19 cellular contexts compared by ENCODE assay signal in the genomic region with DNA sequence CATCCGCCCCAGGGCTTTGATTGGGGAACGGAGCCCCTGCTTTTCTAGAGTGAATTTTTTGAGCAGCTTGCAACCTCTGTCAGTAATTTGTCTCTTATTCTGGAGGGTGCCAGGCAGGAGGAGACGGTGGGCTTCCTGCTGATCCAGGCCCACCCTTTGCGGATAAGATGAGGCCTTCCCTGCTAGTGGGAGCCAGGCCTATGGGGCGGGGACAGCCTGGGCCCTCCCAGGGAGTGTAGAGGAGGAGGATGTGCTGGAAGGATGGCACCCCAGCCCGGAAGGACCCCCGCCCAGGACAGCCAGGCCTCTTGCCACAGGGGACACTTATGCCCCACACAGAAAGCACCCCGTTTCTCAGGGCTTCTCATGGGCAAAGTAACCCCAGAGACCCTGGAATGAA.
A peak's percentile ranks its signal among the peaks of the same experiment; 100 is the strongest.
DNase-seq lines count a peak whose midpoint lies in the region; ATAC-seq and TF ChIP-seq lines count a peak whose summit lies in the region.
"Had no signal": no experiment of that assay in that cellular context is flagged by ENCODE, and none has a peak within 500 bp of the region (broad histone marks: within the 10 kb centered on the region; RNA-seq: fewer than 3 reads in every experiment).

No MANE protein-coding gene starts in this region.

- H3K27me3 Mint-ChIP-seq in activated B cell treated with CpG ODN at 0.5 μM for 24 hours (peaks cover 10% of the 10 kb centered on the region), endothelial cell (ENCODE audit: unreplicated experiment) (peaks cover 5% of the 10 kb centered on the region)
- H3K27me3 Mint-ChIP-seq in stimulated activated naive B cell treated with anti-CD40 and anti-IgM and Interleukin-4, amounts not matched to agents 10 μg/mL and 1 μg/mL and 100 μg/mL, for 72 hours = peaks cover 14 to 16% of the 10 kb centered on the region in 2 donors

- DNase-seq in Right ventricle myocardium inferior (ENCODE audit: missing footprints) (peak; percentile 44), left cardiac atrium (no peak), activated B cell treated with CpG ODN at 0.5 μM for 24 hours (no peak), lower lobe of right lung (peak; percentile 28), endothelial cell (ENCODE audit: low spot score) (no peak), HK-2 (ENCODE audit: unreplicated experiment) (no peak)
- DNase-seq in stimulated activated naive B cell treated with anti-CD40 and anti-IgM and Interleukin-4, amounts not matched to agents 10 μg/mL and 1 μg/mL and 100 μg/mL, for 72 hours = no peak
- no peak for DNase-seq in activated T-cell treated with anti-CD3 and anti-CD28 coated beads, Interleukin-2, amount 50 U/mL, for 48 hours
- DNase-seq: activated naive CD4-positive, alpha-beta T cell treated with anti-CD3 and anti-CD28 coated beads, Interleukin-2, amount 50 U/mL, for 16 hours; DND-41; MV-4-11; NCI-H1694 treated with DMSO at 0.1 percent for 48 hours; NCI-H69 had no signal

- no peak overlapping the region for H3K4me3 Mint-ChIP-seq in activated B cell treated with CpG ODN at 0.5 μM for 24 hours
- H3K4me3 Mint-ChIP-seq in stimulated activated naive B cell treated with anti-CD40 and anti-IgM and Interleukin-4, amounts not matched to agents 10 μg/mL and 1 μg/mL and 100 μg/mL, for 72 hours = no peak overlapping the region
- no peak overlapping the region for H3K4me3 Mint-ChIP-seq in endothelial cell (ENCODE audit: unreplicated experiment)

- peaks cover 62% of the 10 kb centered on the region for H3K4me1 Mint-ChIP-seq in activated B cell treated with CpG ODN at 0.5 μM for 24 hours
- peaks cover 48 to 74% of the 10 kb centered on the region in 2 donors for H3K4me1 Mint-ChIP-seq in stimulated activated naive B cell treated with anti-CD40 and anti-IgM and Interleukin-4, amounts not matched to agents 10 μg/mL and 1 μg/mL and 100 μg/mL, for 72 hours
- H3K4me1 Mint-ChIP-seq in endothelial cell (ENCODE audit: unreplicated experiment) = peaks cover 9% of the 10 kb centered on the region

- no peak for ATAC-seq in Right ventricle myocardium inferior
- no peak for ATAC-seq in left cardiac atrium
- ATAC-seq in activated B cell treated with CpG ODN at 0.5 μM for 24 hours (ENCODE audit: low read depth) = no peak
- no peak for ATAC-seq in lower lobe of right lung
- ATAC-seq in stimulated activated naive B cell treated with anti-CD40 and anti-IgM and Interleukin-4, amounts not matched to agents 10 μg/mL and 1 μg/mL and 100 μg/mL, for 72 hours (replicated peaks) = no peak
- ATAC-seq: K562 had no signal

- no peaks in the 10 kb centered on the region for H3K36me3 ChIP-seq in lower lobe of right lung
- H3K36me3 ChIP-seq: ascending aorta, prostate gland, upper lobe of left lung had no signal

- no peaks in the 10 kb centered on the region for H3K9me3 ChIP-seq in lower lobe of right lung
- H3K9me3 ChIP-seq: ascending aorta, mucosa of descending colon, prostate gland, upper lobe of left lung had no signal

- H3K4me1 ChIP-seq in lower lobe of right lung = peaks cover 9% of the 10 kb centered on the region
- H3K4me1 ChIP-seq: ascending aorta, prostate gland had no signal

- H3K36me3 Mint-ChIP-seq in activated B cell treated with CpG ODN at 0.5 μM for 24 hours (ENCODE audit: low read depth) (no peaks in the 10 kb centered on the region), endothelial cell (ENCODE audit: low read depth, unreplicated experiment) (no peaks in the 10 kb centered on the region)
- H3K36me3 Mint-ChIP-seq in stimulated activated naive B cell treated with anti-CD40 and anti-IgM and Interleukin-4, amounts not matched to agents 10 μg/mL and 1 μg/mL and 100 μg/mL, for 72 hours = no peaks in the 10 kb centered on the region

- intact Hi-C loops in Right ventricle myocardium inferior (cut with DNase I) = no loop called here
- intact Hi-C loops in left cardiac atrium (cut with DNase I) = no loop called here
- intact Hi-C loops in activated B cell treated with CpG ODN at 0.5 μM for 24 hours (cut with micrococcal nuclease) = no loop called here
- intact Hi-C loops in lower lobe of right lung (cut with DNase I) = no loop called here

- H3K27ac Mint-ChIP-seq in activated B cell treated with CpG ODN at 0.5 μM for 24 hours (peak overlapping the region; percentile 82), endothelial cell (ENCODE audit: unreplicated experiment) (no peak overlapping the region)
- peak overlapping the region; percentile 94 for H3K27ac Mint-ChIP-seq in stimulated activated naive B cell treated with anti-CD40 and anti-IgM and Interleukin-4, amounts not matched to agents 10 μg/mL and 1 μg/mL and 100 μg/mL, for 72 hours

- POLR2A ChIA-PET in activated B cell treated with CpG ODN at 0.5 μM for 24 hours (lab: Charles Lee) = interaction anchor here (1.2 to 1.5 kb wide), 3 partner anchors 10 to 50 kb away, joined by 3 to 5 read pairs (median 3); no protein-coding TSS in a partner anchor

- H3K27me3 ChIP-seq in lower lobe of right lung (ENCODE audit: low read depth) = peaks cover 5% of the 10 kb centered on the region
- H3K27me3 ChIP-seq: ascending aorta, upper lobe of left lung had no signal

- CTCF ChIA-PET in activated B cell treated with CpG ODN at 0.5 μM for 24 hours (lab: Charles Lee) = no interaction called here

- H3K4me3 ChIP-seq in lower lobe of right lung = no peak overlapping the region
- H3K4me3 ChIP-seq: ascending aorta, GM12878, K562, mucosa of descending colon, prostate gland, upper lobe of left lung had no signal

- H3K9me3 Mint-ChIP-seq in activated B cell treated with CpG ODN at 0.5 μM for 24 hours (no peaks in the 10 kb centered on the region), endothelial cell (ENCODE audit: unreplicated experiment) (no peaks in the 10 kb centered on the region)
- no peaks in the 10 kb centered on the region for H3K9me3 Mint-ChIP-seq in stimulated activated naive B cell treated with anti-CD40 and anti-IgM and Interleukin-4, amounts not matched to agents 10 μg/mL and 1 μg/mL and 100 μg/mL, for 72 hours

- TF ChIP-seq CTCF in activated B cell treated with CpG ODN at 0.5 μM for 24 hours (IDR thresholded peaks at IDR 0.05) (no peak), lower lobe of right lung (IDR thresholded peaks at IDR 0.05) (no peak), endothelial cell (IDR thresholded peaks at IDR 0.05; ENCODE audit: unreplicated experiment) (no peak)

- no peak overlapping the region for H3K27ac ChIP-seq in lower lobe of right lung
- H3K27ac ChIP-seq: ascending aorta, prostate gland, upper lobe of left lung had no signal

Comparison
In these comparisons a context has a peak if more than half of its experiments do, and no peak if none do; other contexts are left out.
1. DNase-seq: peak in Right ventricle myocardium inferior (single experiment) and lower lobe of right lung (single experiment); none in left cardiac atrium (single experiment), activated B cell treated with CpG ODN at 0.5 μM for 24 hours (single experiment), stimulated activated naive B cell treated with anti-CD40 and anti-IgM and Interleukin-4, amounts not matched to agents 10 μg/mL and 1 μg/mL and 100 μg/mL, for 72 hours (single experiment), endothelial cell (single experiment), HK-2 (single experiment) and activated T-cell treated with anti-CD3 and anti-CD28 coated beads, Interleukin-2, amount 50 U/mL, for 48 hours (0 of 2).